ENCODE assay signal across 9 cellular contexts in the genomic region with DNA sequence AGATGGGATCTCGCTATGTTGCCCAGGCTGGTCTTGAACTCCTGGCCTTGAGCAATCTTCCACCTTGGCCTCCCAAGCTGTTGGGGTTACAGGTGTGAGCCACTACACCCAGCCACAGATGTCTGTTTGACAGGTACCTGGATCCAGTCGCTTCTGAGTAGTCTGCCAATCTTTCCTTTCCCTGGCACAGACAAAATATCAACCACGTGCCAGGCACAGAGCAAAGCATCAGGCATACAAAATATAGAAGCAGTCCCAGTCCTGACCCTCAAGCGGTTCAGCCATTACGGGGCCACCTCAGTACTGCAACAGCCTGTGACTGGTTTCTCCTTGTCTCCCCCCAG. TPM values are rescaled to one million over a fixed set of nuclear protein-coding genes. Genes with fewer than 3 reads are reported as not detected.
A peak's percentile ranks its signal among the peaks of the same experiment; 100 is the strongest.
DNase-seq lines count a peak whose midpoint lies in the region; ATAC-seq and TF ChIP-seq lines count a peak whose summit lies in the region.
"Had no signal": no experiment of that assay in that cellular context is flagged by ENCODE, and none has a peak within 500 bp of the region (broad histone marks: within the 10 kb centered on the region; RNA-seq: fewer than 3 reads in every experiment).

No MANE protein-coding gene starts in this region.

- H3K27me3 Mint-ChIP-seq in dendritic cell treated with granulocyte-macrophage colony-stimulating factor and Interleukin-4, amounts not matched to agents 40 ng/mL and 50 ng/mL, for 4 days: no peaks in the 10 kb centered on the region
- no peaks in the 10 kb centered on the region for H3K27me3 Mint-ChIP-seq in naive B cell

- intact Hi-C loops in Right ventricle myocardium inferior (cut with DNase I): loop anchor here (5.0 to 10.0 kb wide), 2 partner anchors 167 to 251 kb away; a partner anchor contains a TSS
- intact Hi-C loops in cardiac septum (cut with DNase I): loop anchor here (10.0 kb wide), 1 partner anchor 153 kb away; no protein-coding TSS in a partner anchor
- intact Hi-C loops in dendritic cell treated with granulocyte-macrophage colony-stimulating factor and Interleukin-4, amounts not matched to agents 40 ng/mL and 50 ng/mL, for 4 days (cut with micrococcal nuclease): no loop called here
- intact Hi-C loops in vagina (cut with DNase I): loop anchor here (10.0 kb wide), 3 partner anchors 57 to 513 kb away; a partner anchor contains a TSS

- DNase-seq in Right ventricle myocardium inferior (ENCODE audit: missing footprints) (no peak), cardiac septum (ENCODE audit: low spot score) (no peak), naive B cell (no peak), vagina (ENCODE audit: extremely low spot score in 2 of 2) (no peak), NCI-H1930 (lab: John Stamatoyannopoulos, UW) (no peak), kidney tubule cell (ENCODE audit: low spot score) (no peak), OCI-M2 (lab: John Stamatoyannopoulos, UW; ENCODE audit: unreplicated experiment) (no peak)

- no peaks in the 10 kb centered on the region for H3K9me3 ChIP-seq in vagina

- H3K36me3 ChIP-seq in vagina: no peaks in the 10 kb centered on the region

- H3K27ac Mint-ChIP-seq in dendritic cell treated with granulocyte-macrophage colony-stimulating factor and Interleukin-4, amounts not matched to agents 40 ng/mL and 50 ng/mL, for 4 days: peak overlapping the region; percentile 86
- peak overlapping the region in 5 of 6 donors; percentile 4 to 92 (median 86) for H3K27ac Mint-ChIP-seq in naive B cell

- H3K27ac ChIP-seq in vagina: peak overlapping the region; percentile 76

- H3K36me3 Mint-ChIP-seq in dendritic cell treated with granulocyte-macrophage colony-stimulating factor and Interleukin-4, amounts not matched to agents 40 ng/mL and 50 ng/mL, for 4 days (ENCODE audit: low read depth): peaks cover 28% of the 10 kb centered on the region
- H3K36me3 Mint-ChIP-seq in naive B cell: no peaks in the 10 kb centered on the region

- peaks cover 80% of the 10 kb centered on the region for H3K4me1 ChIP-seq in vagina

- no peaks in the 10 kb centered on the region for H3K27me3 ChIP-seq in vagina

- H3K4me3 ChIP-seq in vagina: peak overlapping the region; percentile 28 to 42

- peaks cover 53% of the 10 kb centered on the region for H3K4me1 Mint-ChIP-seq in dendritic cell treated with granulocyte-macrophage colony-stimulating factor and Interleukin-4, amounts not matched to agents 40 ng/mL and 50 ng/mL, for 4 days (ENCODE audit: low read depth)
- peaks cover 53 to 74% (median 53%) of the 10 kb centered on the region in 3 donors for H3K4me1 Mint-ChIP-seq in naive B cell

- ATAC-seq in Right ventricle myocardium inferior: peak; percentile 12
- ATAC-seq in naive B cell (ENCODE audit: low read depth in 2 of 2): no peak

- no peaks in the 10 kb centered on the region for H3K9me3 Mint-ChIP-seq in dendritic cell treated with granulocyte-macrophage colony-stimulating factor and Interleukin-4, amounts not matched to agents 40 ng/mL and 50 ng/mL, for 4 days
- no peaks in the 10 kb centered on the region for H3K9me3 Mint-ChIP-seq in naive B cell

- H3K4me3 Mint-ChIP-seq in dendritic cell treated with granulocyte-macrophage colony-stimulating factor and Interleukin-4, amounts not matched to agents 40 ng/mL and 50 ng/mL, for 4 days: peak overlapping the region; percentile 85
- peak overlapping the region in 6 of 8 donors; percentile 69 to 90 (median 86) for H3K4me3 Mint-ChIP-seq in naive B cell

- no peak for TF ChIP-seq POLR2A in vagina (IDR thresholded peaks at IDR 0.05)

- no peak for TF ChIP-seq CTCF in vagina (IDR thresholded peaks at IDR 0.05)

RNA-seq across cellular contexts. Expression of a gene that starts 3.8 kb away (rescaled TPM):
- total RNA-seq in Right ventricle myocardium inferior (55.1 TPM), cardiac septum (55.2 TPM), vagina (40.5 TPM)
- 10 to 100 TPM; 49.9 to 74.3 (median 59.4) TPM for polyA plus RNA-seq in naive B cell (ENCODE audit: low read depth in 6 of 6)

RNA-seq across cellular contexts. Expression of a gene that starts 50.9 kb away (rescaled TPM):
- total RNA-seq in Right ventricle myocardium inferior (not detected), cardiac septum (not detected), vagina (not detected)
- under 1 TPM in 1 of 6 donors, not detected in 5; 0.71 TPM for polyA plus RNA-seq in naive B cell (ENCODE audit: low read depth in 6 of 6)
- total RNA-seq: Calu3 had no signal

RNA-seq across cellular contexts. Expression of a gene that starts 58.2 kb away (rescaled TPM):
- total RNA-seq in Right ventricle myocardium inferior (111 TPM), cardiac septum (82.6 TPM), vagina (76.1 TPM)
- 10 to 100 TPM in 4 of 6 donors, 1 to 10 TPM in 2; 7.8 to 21.0 (median 14.1) TPM for polyA plus RNA-seq in naive B cell (ENCODE audit: low read depth in 6 of 6)
